28 cellular contexts compared by ENCODE assay signal in the genomic region with DNA sequence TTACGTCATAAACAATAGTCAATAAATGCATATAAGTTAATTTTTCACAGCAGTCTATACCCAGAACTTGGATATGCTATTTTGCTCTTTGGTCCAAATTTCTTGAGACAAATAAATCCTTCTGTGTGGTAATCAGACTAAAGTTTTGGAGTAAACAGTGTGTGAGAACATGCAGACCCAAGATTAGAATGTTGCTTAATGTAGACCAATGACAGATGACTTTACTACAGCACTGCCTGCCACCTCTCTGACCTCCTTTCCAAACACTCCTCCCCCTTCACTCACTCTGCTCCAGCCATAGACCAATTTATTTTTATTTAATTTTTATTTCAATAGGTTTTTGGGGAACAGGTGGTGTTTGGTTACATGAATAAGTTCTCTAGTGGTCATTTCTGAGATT.
DNase-seq lines count a peak whose midpoint lies in the region; ATAC-seq and TF ChIP-seq lines count a peak whose summit lies in the region.
"Had no signal": no experiment of that assay in that cellular context is flagged by ENCODE, and none has a peak within 500 bp of the region (broad histone marks: within the 10 kb centered on the region; RNA-seq: fewer than 3 reads in every experiment).

No MANE protein-coding gene starts in this region.

- H3K4me1 Mint-ChIP-seq in progenitor cell of endocrine pancreas (ENCODE audit: low read depth) = peaks cover 1% of the 10 kb centered on the region
- H3K4me1 Mint-ChIP-seq: activated CD4-positive, alpha-beta memory T cell treated with anti-CD3 and anti-CD28 coated beads, Interleukin-2, amount 10 ng/mL, durations not matched to agents 7 days and 5 days; activated naive CD8-positive, alpha-beta T cell treated with anti-CD3 and anti-CD28 coated beads for 36 hours; stimulated activated effector memory CD8-positive, alpha-beta T cell treated with anti-CD3 and anti-CD28 coated beads, Interleukin-12 subunit alpha, Interleukin-12 subunit beta, amount 100 ng/mL, for 72 hours had no signal

- H3K27me3 ChIP-seq in gastroesophageal sphincter (no peaks in the 10 kb centered on the region), lower lobe of right lung (ENCODE audit: low read depth) (no peaks in the 10 kb centered on the region), testis (no peaks in the 10 kb centered on the region)

- H3K36me3 Mint-ChIP-seq in progenitor cell of endocrine pancreas (ENCODE audit: insufficient read depth) = no peaks in the 10 kb centered on the region
- H3K36me3 Mint-ChIP-seq: activated naive CD8-positive, alpha-beta T cell treated with anti-CD3 and anti-CD28 coated beads for 36 hours; natural killer cell treated with Interleukin-12 subunit alpha and Interleukin-12 subunit beta and Interleukin-15 and Interleukin-18, amount 100 ng/mL, for 72 hours; stimulated activated effector memory CD8-positive, alpha-beta T cell treated with anti-CD3 and anti-CD28 coated beads, Interleukin-12 subunit alpha, Interleukin-12 subunit beta, amount 100 ng/mL, for 72 hours had no signal

- TF ChIP-seq CTCF in gastroesophageal sphincter (IDR thresholded peaks at IDR 0.05) (no peak), lower lobe of right lung (IDR thresholded peaks at IDR 0.05) (no peak), testis (IDR thresholded peaks at IDR 0.05) (no peak), progenitor cell of endocrine pancreas (IDR thresholded peaks at IDR 0.05; ENCODE audit: unreplicated experiment) (no peak), foreskin fibroblast (IDR thresholded peaks at IDR 0.05; ENCODE audit: low read depth, low read length) (no peak)

- no peak overlapping the region for H3K4me3 Mint-ChIP-seq in progenitor cell of endocrine pancreas (ENCODE audit: low read depth)
- H3K4me3 Mint-ChIP-seq: activated CD4-positive, alpha-beta memory T cell treated with anti-CD3 and anti-CD28 coated beads, Interleukin-2, amount 10 ng/mL, durations not matched to agents 7 days and 5 days; activated naive CD8-positive, alpha-beta T cell treated with anti-CD3 and anti-CD28 coated beads for 36 hours; HFFc6; natural killer cell treated with Interleukin-12 subunit alpha and Interleukin-12 subunit beta and Interleukin-15 and Interleukin-18, amount 100 ng/mL, for 72 hours; stimulated activated effector memory CD8-positive, alpha-beta T cell treated with anti-CD3 and anti-CD28 coated beads, Interleukin-12 subunit alpha, Interleukin-12 subunit beta, amount 100 ng/mL, for 72 hours had no signal

- H3K4me3 ChIP-seq in gastroesophageal sphincter = no peak overlapping the region
- H3K4me3 ChIP-seq in lower lobe of right lung = no peak overlapping the region
- H3K4me3 ChIP-seq in testis = no peak overlapping the region
- H3K4me3 ChIP-seq in foreskin fibroblast (ENCODE audit: low read depth in 1 of 2, low read length in 2 of 2) = no peak overlapping the region
- H3K4me3 ChIP-seq: heart right ventricle, SK-N-MC had no signal

- intact Hi-C loops in lower lobe of right lung (cut with DNase I) (no loop called here), testis (cut with DNase I; ENCODE audit: low total_unique reads) (no loop called here)

- WGBS in gastroesophageal sphincter (ENCODE audit: low coverage in 1 of 2), 2 donors = 81 to 92% methylated on average over 1 of the region's 1 CpG
- WGBS in testis, 2 donors = 67 to 83% methylated on average over 1 of the region's 1 CpG

- peak; percentile 90 for ATAC-seq in gastroesophageal sphincter
- peak; percentile 54 to 65 for ATAC-seq in lower lobe of right lung
- ATAC-seq: natural killer cell treated with Interleukin-12 subunit alpha and Interleukin-12 subunit beta and Interleukin-15 and Interleukin-18, amount 100 ng/mL, for 72 hours; stimulated activated effector memory CD8-positive, alpha-beta T cell treated with anti-CD3 and anti-CD28 coated beads, Interleukin-12 subunit alpha, Interleukin-12 subunit beta, amount 100 ng/mL, for 72 hours had no signal

- peaks cover 3 to 23% (median 4%) of the 10 kb centered on the region in 3 donors for H3K4me1 ChIP-seq in gastroesophageal sphincter
- peaks cover 8% of the 10 kb centered on the region for H3K4me1 ChIP-seq in lower lobe of right lung
- no peaks in the 10 kb centered on the region for H3K4me1 ChIP-seq in testis
- H3K4me1 ChIP-seq: Caco-2, heart right ventricle had no signal

- H3K36me3 ChIP-seq in gastroesophageal sphincter (no peaks in the 10 kb centered on the region), lower lobe of right lung (no peaks in the 10 kb centered on the region), testis (ENCODE audit: low read depth, missing control alignments) (no peaks in the 10 kb centered on the region)
- H3K36me3 ChIP-seq: heart right ventricle had no signal

- no peak overlapping the region for H3K27ac Mint-ChIP-seq in progenitor cell of endocrine pancreas
- H3K27ac Mint-ChIP-seq: activated CD4-positive, alpha-beta memory T cell treated with anti-CD3 and anti-CD28 coated beads, Interleukin-2, amount 10 ng/mL, durations not matched to agents 7 days and 5 days; activated naive CD8-positive, alpha-beta T cell treated with anti-CD3 and anti-CD28 coated beads for 36 hours; HFFc6; natural killer cell treated with Interleukin-12 subunit alpha and Interleukin-12 subunit beta and Interleukin-15 and Interleukin-18, amount 100 ng/mL, for 72 hours; stimulated activated effector memory CD8-positive, alpha-beta T cell treated with anti-CD3 and anti-CD28 coated beads, Interleukin-12 subunit alpha, Interleukin-12 subunit beta, amount 100 ng/mL, for 72 hours had no signal

- peak; percentile 99 for DNase-seq in amniotic epithelial cell (ENCODE audit: low read depth)
- DNase-seq in lower lobe of right lung = no peak
- peak; percentile 15 for DNase-seq in testis
- no peak for DNase-seq in activated CD4-positive, CD25-positive, alpha-beta regulatory T cell (lab: John Stamatoyannopoulos, UW)
- no peak for DNase-seq in progenitor cell of endocrine pancreas (ENCODE audit: low spot score, unreplicated experiment)
- DNase-seq in foreskin fibroblast = no peak
- DNase-seq: activated CD4-positive, alpha-beta memory T cell treated with anti-CD3 and anti-CD28 coated beads, Interleukin-2, amount 10 ng/mL, durations not matched to agents 7 days and 5 days; activated CD4-positive, CD25-positive, alpha-beta regulatory T cell treated with anti-CD3 and anti-CD28 coated beads, Interleukin-2, amount 50 U/mL, for 72 hours; activated effector memory CD4-positive, alpha-beta T cell treated with anti-CD3 and anti-CD28 coated beads, Interleukin-2, amount 50 U/mL, for 16 hours; activated naive CD8-positive, alpha-beta T cell treated with anti-CD3 and anti-CD28 coated beads for 36 hours; Caco-2; cerebellar nuclear complex; DMS79; GDM1; heart right ventricle; HFFc6; NCI-H1048; NCI-H1694; retina; stimulated activated CD4-positive, alpha-beta T cell treated with anti-CD3 and anti-CD28 coated beads, Interleukin-12 subunit alpha, Interleukin-12 subunit beta, amount 100 ng/mL, for 4 hours; stimulated activated CD4-positive, alpha-beta T cell treated with anti-CD3 and anti-CD28 coated beads, Interleukin-4, amount 100 ng/mL, for 24 hours; substantia nigra had no signal

- H3K9me3 ChIP-seq in gastroesophageal sphincter = no peaks in the 10 kb centered on the region
- H3K9me3 ChIP-seq in lower lobe of right lung = no peaks in the 10 kb centered on the region
- no peaks in the 10 kb centered on the region for H3K9me3 ChIP-seq in testis
- H3K9me3 ChIP-seq: Caco-2, heart right ventricle had no signal

- TF ChIP-seq POLR2A in gastroesophageal sphincter (IDR thresholded peaks at IDR 0.05) (no peak), testis (IDR thresholded peaks at IDR 0.05) (no peak)

- TF ChIP-seq EP300 in gastroesophageal sphincter (IDR thresholded peaks at IDR 0.05) = no peak

- peak overlapping the region in 1 of 4 donors; percentile 55 for H3K27ac ChIP-seq in gastroesophageal sphincter
- H3K27ac ChIP-seq in lower lobe of right lung = peak overlapping the region; percentile 18
- H3K27ac ChIP-seq in testis = no peak overlapping the region
- H3K27ac ChIP-seq: C4-2B, heart right ventricle, HL-60, SK-N-MC had no signal

- no peaks in the 10 kb centered on the region for H3K27me3 Mint-ChIP-seq in progenitor cell of endocrine pancreas

- H3K9me3 Mint-ChIP-seq in progenitor cell of endocrine pancreas (ENCODE audit: low read depth) = no peaks in the 10 kb centered on the region
- H3K9me3 Mint-ChIP-seq: activated CD4-positive, alpha-beta memory T cell treated with anti-CD3 and anti-CD28 coated beads, Interleukin-2, amount 10 ng/mL, durations not matched to agents 7 days and 5 days; activated naive CD8-positive, alpha-beta T cell treated with anti-CD3 and anti-CD28 coated beads for 36 hours; HFFc6; natural killer cell treated with Interleukin-12 subunit alpha and Interleukin-12 subunit beta and Interleukin-15 and Interleukin-18, amount 100 ng/mL, for 72 hours; stimulated activated effector memory CD8-positive, alpha-beta T cell treated with anti-CD3 and anti-CD28 coated beads, Interleukin-12 subunit alpha, Interleukin-12 subunit beta, amount 100 ng/mL, for 72 hours had no signal

Comparison
In these comparisons a context has a peak if more than half of its experiments do, and no peak if none do; other contexts are left out.
1. DNase-seq: peak in amniotic epithelial cell (single experiment) and testis (single experiment); none in lower lobe of right lung (single experiment), activated CD4-positive, CD25-positive, alpha-beta regulatory T cell (0 of 4), progenitor cell of endocrine pancreas (single experiment) and foreskin fibroblast (0 of 2).